ENCODE assay signal across 19 cellular contexts in the genomic region with DNA sequence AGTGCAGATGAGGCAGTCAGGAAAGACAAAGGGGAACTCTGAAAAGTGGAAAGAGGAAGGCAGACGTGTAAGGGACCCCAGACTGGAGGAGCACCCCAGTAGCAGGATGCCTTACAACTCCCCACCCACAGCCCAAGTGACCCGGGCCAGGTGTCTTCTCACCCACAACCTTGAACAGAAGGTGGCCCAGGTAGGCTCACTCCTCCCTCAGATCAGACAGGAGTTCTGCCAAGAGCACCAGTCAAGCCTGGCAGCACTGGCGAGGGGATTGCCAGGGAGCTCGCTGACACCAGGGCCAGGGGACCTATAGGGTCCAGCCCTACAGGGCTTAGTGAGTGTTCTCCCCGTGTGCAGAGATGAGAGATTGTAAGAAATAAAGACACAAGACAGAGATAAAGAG. TPM values are rescaled to one million over a fixed set of nuclear protein-coding genes. Genes with fewer than 3 reads are reported as not detected.
A peak's percentile ranks its signal among the peaks of the same experiment; 100 is the strongest.
DNase-seq lines count a peak whose midpoint lies in the region; ATAC-seq and TF ChIP-seq lines count a peak whose summit lies in the region.
"Had no signal": no experiment of that assay in that cellular context is flagged by ENCODE, and none has a peak within 500 bp of the region (broad histone marks: within the 10 kb centered on the region; RNA-seq: fewer than 3 reads in every experiment).

No MANE protein-coding gene starts in this region.

- CTCF ChIA-PET in activated CD8-positive, alpha-beta memory T cell treated with anti-CD3 and anti-CD28 coated beads, Interleukin-2, amount 10 ng/mL, durations not matched to agents 7 days and 5 days (lab: Charles Lee), result no interaction called here
- CTCF ChIA-PET in RWPE1 (lab: Yijun Ruan, JAX), result no interaction called here

- H2AFZ ChIP-seq in OCI-LY3 (ENCODE audit: low read depth, low read length) (no peak overlapping the region; the same call in 1 of the 2 replicates), osteoblast (ENCODE audit: low read length) (no peak overlapping the region)

- no peaks in the 10 kb centered on the region for H3K9me3 ChIP-seq in OCI-LY3 (ENCODE audit: insufficient read depth, low read length)
- no peaks in the 10 kb centered on the region for H3K9me3 ChIP-seq in osteoblast (ENCODE audit: low read depth, low read length)

- H3K4me3 ChIP-seq in OCI-LY3 (ENCODE audit: low read length) (peak overlapping the region; percentile 68), osteoblast (ENCODE audit: insufficient read depth, low read length) (no peak overlapping the region)

- H3K27ac ChIP-seq in OCI-LY3 (ENCODE audit: low read length), result peak overlapping the region; percentile 96
- H3K27ac ChIP-seq in osteoblast (ENCODE audit: low read depth, low read length), result no peak overlapping the region
- no peak overlapping the region for H3K27ac ChIP-seq in RWPE1

- H3K27me3 ChIP-seq in OCI-LY3 (ENCODE audit: low read depth, low read length) (no peaks in the 10 kb centered on the region), osteoblast (ENCODE audit: insufficient read depth, low read length) (peaks cover 16% of the 10 kb centered on the region)

- peak overlapping the region; percentile 75 for H3K9ac ChIP-seq in OCI-LY3 (ENCODE audit: low read length)

- H3K4me2 ChIP-seq in OCI-LY3 (ENCODE audit: low read length) (peak overlapping the region; percentile 94), osteoblast (ENCODE audit: insufficient read depth, low read length) (no peak overlapping the region)

- peaks cover 8% of the 10 kb centered on the region for H3K36me3 Mint-ChIP-seq in activated CD8-positive, alpha-beta memory T cell treated with anti-CD3 and anti-CD28 coated beads, Interleukin-2, amount 10 ng/mL, durations not matched to agents 7 days and 5 days
- peaks cover 2% of the 10 kb centered on the region for H3K36me3 Mint-ChIP-seq in progenitor cell of endocrine pancreas (ENCODE audit: insufficient read depth)

- no peak overlapping the region for H3K27ac Mint-ChIP-seq in activated CD8-positive, alpha-beta memory T cell treated with anti-CD3 and anti-CD28 coated beads, Interleukin-2, amount 10 ng/mL, durations not matched to agents 7 days and 5 days
- H3K27ac Mint-ChIP-seq in progenitor cell of endocrine pancreas, result no peak overlapping the region

- H3K36me3 ChIP-seq in OCI-LY3 (replicated peaks; ENCODE audit: low read depth, low read length) (no peaks in the 10 kb centered on the region), osteoblast (ENCODE audit: insufficient read depth, low read length) (no peaks in the 10 kb centered on the region)

- TF ChIP-seq CTCF in OCI-LY3 (IDR thresholded peaks at IDR 0.05; ENCODE audit: low read depth, low read length), result no peak
- TF ChIP-seq CTCF in osteoblast (IDR thresholded peaks at IDR 0.05; ENCODE audit: extremely low read depth, low read depth, low read length), result no peak
- no peak for TF ChIP-seq CTCF in RWPE1 (conservative IDR thresholded peaks at IDR 0.05; ENCODE audit: low read depth)
- TF ChIP-seq CTCF in progenitor cell of endocrine pancreas (IDR thresholded peaks at IDR 0.05; ENCODE audit: unreplicated experiment), result no peak

- POLR2A ChIA-PET in RWPE1 (lab: Yijun Ruan, JAX; ENCODE audit: low non-redundant PET), result no interaction called here

- H3K9me3 Mint-ChIP-seq in activated CD8-positive, alpha-beta memory T cell treated with anti-CD3 and anti-CD28 coated beads, Interleukin-2, amount 10 ng/mL, durations not matched to agents 7 days and 5 days (ENCODE audit: low read depth), result no peaks in the 10 kb centered on the region
- H3K9me3 Mint-ChIP-seq in progenitor cell of endocrine pancreas (ENCODE audit: low read depth), result peaks cover 5% of the 10 kb centered on the region

- peaks cover 54% of the 10 kb centered on the region for H3K4me1 ChIP-seq in OCI-LY3 (ENCODE audit: low read length)
- no peaks in the 10 kb centered on the region for H3K4me1 ChIP-seq in osteoblast (ENCODE audit: insufficient read depth, low read length)

- H3K79me2 ChIP-seq in OCI-LY3 (ENCODE audit: low read length) (no peaks in the 10 kb centered on the region), osteoblast (ENCODE audit: insufficient read depth, low read length) (no peaks in the 10 kb centered on the region)

- no peak for ATAC-seq in activated CD8-positive, alpha-beta memory T cell treated with anti-CD3 and anti-CD28 coated beads, Interleukin-2, amount 10 ng/mL, durations not matched to agents 7 days and 5 days
- no peak for ATAC-seq in GM21529 (IDR thresholded peaks at IDR 0.05; ENCODE audit: unreplicated experiment)

- DNase-seq in activated CD8-positive, alpha-beta memory T cell treated with anti-CD3 and anti-CD28 coated beads, Interleukin-2, amount 10 ng/mL, durations not matched to agents 7 days and 5 days, result peak; percentile 39
- DNase-seq in activated CD8-positive, alpha-beta memory T cell treated with anti-CD3 and anti-CD28 coated beads, Interleukin-2, amount 50 U/mL, for 48 hours, result no peak
- DNase-seq in osteoblast (ENCODE audit: insufficient read length, low spot score, missing footprints) (peak; percentile 51), ureter (ENCODE audit: low spot score) (peak; percentile 40), RWPE1 (ENCODE audit: low spot score) (no peak), progenitor cell of endocrine pancreas (ENCODE audit: low spot score, unreplicated experiment) (no peak)
- DNase-seq: Calu3; KBM-7; NCI-H1105; NCI-H1436 treated with DMSO at 0.1 percent for 48 hours; NCI-H2029; NCI-H446 treated with DMSO at 0.1 percent for 48 hours; NCI-H526; NCI-H82; NK-92 treated with Interleukin-12 subunit alpha and Interleukin-12 subunit beta, amount 100 ng/mL, for 24 hours; RPMI8226; SHP77 had no signal

- H4K20me1 ChIP-seq in OCI-LY3 (ENCODE audit: insufficient read depth, low read length) (no peaks in the 10 kb centered on the region), osteoblast (ENCODE audit: insufficient read depth, low read length) (no peaks in the 10 kb centered on the region)

- H3K4me3 Mint-ChIP-seq in activated CD8-positive, alpha-beta memory T cell treated with anti-CD3 and anti-CD28 coated beads, Interleukin-2, amount 10 ng/mL, durations not matched to agents 7 days and 5 days, result no peak overlapping the region
- no peak overlapping the region for H3K4me3 Mint-ChIP-seq in progenitor cell of endocrine pancreas (ENCODE audit: low read depth)

- peaks cover 58% of the 10 kb centered on the region for H3K4me1 Mint-ChIP-seq in activated CD8-positive, alpha-beta memory T cell treated with anti-CD3 and anti-CD28 coated beads, Interleukin-2, amount 10 ng/mL, durations not matched to agents 7 days and 5 days
- peaks cover 23% of the 10 kb centered on the region for H3K4me1 Mint-ChIP-seq in progenitor cell of endocrine pancreas (ENCODE audit: low read depth)

- peaks cover 23% of the 10 kb centered on the region for H3K27me3 Mint-ChIP-seq in activated CD8-positive, alpha-beta memory T cell treated with anti-CD3 and anti-CD28 coated beads, Interleukin-2, amount 10 ng/mL, durations not matched to agents 7 days and 5 days
- no peaks in the 10 kb centered on the region for H3K27me3 Mint-ChIP-seq in progenitor cell of endocrine pancreas

RNA-seq across cellular contexts. Expression of a gene that starts 27.1 kb away (rescaled TPM):
- 10 to 100 TPM; 64.0 to 69.8 TPM for total RNA-seq in activated CD8-positive, alpha-beta memory T cell treated with anti-CD3 and anti-CD28 coated beads, Interleukin-2, amount 10 ng/mL, durations not matched to agents 7 days and 5 days
- 39.4 and 44.8 TPM in 2 replicates for total RNA-seq in osteoblast
- total RNA-seq in ureter, result 89.5 TPM
- 89.1 and 95.7 TPM in 2 replicates for total RNA-seq in progenitor cell of endocrine pancreas

RNA-seq across cellular contexts. Expression of a gene that starts 29.4 kb away (rescaled TPM):
- 10 to 100 TPM; 31.9 to 35.0 TPM for total RNA-seq in activated CD8-positive, alpha-beta memory T cell treated with anti-CD3 and anti-CD28 coated beads, Interleukin-2, amount 10 ng/mL, durations not matched to agents 7 days and 5 days
- total RNA-seq in osteoblast (11.6 and 17.1 TPM in 2 replicates), ureter (35.8 TPM), progenitor cell of endocrine pancreas (33.6 and 34.4 TPM in 2 replicates)

Comparison
In these comparisons a context has a peak if more than half of its experiments do, and no peak if none do; other contexts are left out.
1. DNase-seq: peak in activated CD8-positive, alpha-beta memory T cell treated with anti-CD3 and anti-CD28 coated beads, Interleukin-2, amount 10 ng/mL, durations not matched to agents 7 days and 5 days (single experiment), osteoblast (single experiment) and ureter (single experiment); none in activated CD8-positive, alpha-beta memory T cell treated with anti-CD3 and anti-CD28 coated beads, Interleukin-2, amount 50 U/mL, for 48 hours (single experiment), RWPE1 (single experiment) and progenitor cell of endocrine pancreas (single experiment).